In the genomic region with DNA sequence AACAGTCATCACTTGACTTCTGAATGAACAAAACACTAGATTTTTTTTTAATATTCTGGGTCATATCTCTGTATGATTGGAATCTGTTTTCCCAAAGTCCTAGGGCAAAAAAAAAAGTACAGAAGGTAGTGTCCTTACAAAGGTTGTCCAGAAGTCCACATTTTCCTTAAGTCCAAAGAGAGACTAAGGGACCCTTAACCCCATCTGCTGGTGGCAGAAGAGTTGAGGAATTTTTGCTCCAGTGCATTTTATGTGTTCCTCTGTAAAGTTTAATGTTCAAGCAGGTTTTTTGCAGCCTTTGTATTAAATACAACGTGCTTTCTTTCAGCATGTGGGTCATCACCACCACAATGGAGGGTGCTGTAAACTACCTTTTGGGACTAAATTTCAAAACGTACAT, we compare ENCODE assay signal across 1 cellular context.
TF ChIP-seq lines count a peak whose summit lies in the region.

No MANE protein-coding gene starts in this region.

TF ChIP-seq in SK-N-SH treated with all-trans-retinoic acid at 6 μM for 48 hours, 23 proteins besides CTCF, POLR2A, EP300 and RAD21 (continued from another document):
- TF ChIP-seq PPARA (CRISPR knock-in tag; IDR thresholded peaks at IDR 0.05; ENCODE audit: borderline replicate concordance) (no peak), ZNF70 (CRISPR knock-in tag; IDR thresholded peaks at IDR 0.05) (no peak)
